ENCODE assay signal across 11 cellular contexts in the genomic region with DNA sequence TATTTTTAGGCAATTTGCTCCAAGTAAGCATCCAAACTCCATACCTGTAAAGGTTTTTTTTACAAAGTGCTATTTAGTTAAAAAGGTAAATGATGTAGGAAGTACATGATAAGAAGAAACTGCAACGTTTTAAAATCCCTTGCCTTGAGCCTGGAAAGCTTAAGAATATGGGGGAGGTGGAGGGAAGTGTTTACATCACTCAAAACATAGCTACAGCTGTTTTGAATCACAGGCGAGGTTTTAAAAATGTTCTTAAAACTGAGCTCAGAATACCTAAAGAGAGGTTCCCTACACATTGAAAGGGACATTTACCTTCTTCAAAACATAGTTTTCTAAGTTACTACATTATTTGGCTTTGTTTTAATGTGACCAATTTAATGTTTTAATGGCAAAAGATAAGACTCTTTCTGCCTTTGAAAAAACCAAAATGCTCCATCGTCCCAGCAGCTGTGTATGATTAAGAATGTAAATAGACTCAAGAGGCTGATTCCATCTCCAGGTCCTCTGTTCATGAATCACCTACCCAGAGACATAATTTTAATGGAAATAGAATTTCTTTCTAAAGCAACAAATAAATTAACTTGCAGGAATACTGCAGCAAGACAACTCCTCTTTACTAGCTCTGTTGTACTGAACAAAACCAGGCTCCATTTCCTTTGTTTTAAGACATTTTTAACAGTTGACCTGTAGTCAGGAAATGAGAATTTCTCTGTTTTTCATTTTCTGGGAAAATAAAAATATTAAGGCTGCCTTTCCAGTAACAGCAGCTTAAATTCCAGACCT. TPM values are rescaled to one million over a fixed set of nuclear protein-coding genes. Genes with fewer than 3 reads are reported as not detected.
A peak's percentile ranks its signal among the peaks of the same experiment; 100 is the strongest.
DNase-seq lines count a peak whose midpoint lies in the region; ATAC-seq and TF ChIP-seq lines count a peak whose summit lies in the region.
"Had no signal": no experiment of that assay in that cellular context is flagged by ENCODE, and none has a peak within 500 bp of the region (broad histone marks: within the 10 kb centered on the region; RNA-seq: fewer than 3 reads in every experiment).

No MANE protein-coding gene starts in this region.

- no peak for TF ChIP-seq POLR2A in tibial nerve (IDR thresholded peaks at IDR 0.05)

- DNase-seq in activated naive CD4-positive, alpha-beta T cell treated with anti-CD3 and anti-CD28 coated beads for 36 hours = no peak
- DNase-seq in hepatic stellate cell (ENCODE audit: low spot score) (peak; percentile 38), tibial nerve (ENCODE audit: low spot score in 2 of 2) (no peak)
- DNase-seq in central memory CD4-positive, alpha-beta T cell = no peak
- no peak for DNase-seq in effector memory CD4-positive, alpha-beta T cell
- DNase-seq: CD4-positive, alpha-beta memory T cell had no signal

- H3K27ac ChIP-seq in tibial nerve = peak overlapping the region in 3 of 4 donors; percentile 30 to 65 (median 59)
- no peak overlapping the region for H3K27ac ChIP-seq in effector memory CD4-positive, alpha-beta T cell (ENCODE audit: insufficient read depth, low read length, poor library complexity, severe bottlenecking)

- no peaks in the 10 kb centered on the region for H3K36me3 ChIP-seq in tibial nerve
- H3K36me3 ChIP-seq in effector memory CD4-positive, alpha-beta T cell (ENCODE audit: control insufficient read depth, insufficient read depth, low read length) = no peaks in the 10 kb centered on the region

- CTCF ChIA-PET in activated naive CD4-positive, alpha-beta T cell treated with anti-CD3 and anti-CD28 coated beads for 36 hours (lab: Charles Lee) = interaction anchor here (0.6 to 1.8 kb wide), 6 partner anchors 35 to 883 kb away, joined by 3 to 9 read pairs (median 4); no protein-coding TSS in a partner anchor

- H3K9me3 ChIP-seq in tibial nerve = peaks cover 0 to under 1% (median 0%) of the 10 kb centered on the region in 4 donors
- H3K9me3 ChIP-seq in effector memory CD4-positive, alpha-beta T cell (ENCODE audit: control insufficient read depth, low read length) = no peaks in the 10 kb centered on the region

- H3K27me3 Mint-ChIP-seq in activated naive CD4-positive, alpha-beta T cell treated with anti-CD3 and anti-CD28 coated beads, Interleukin-2, amount 50 U/mL, for 24 hours = no peaks in the 10 kb centered on the region
- H3K27me3 Mint-ChIP-seq in activated naive CD4-positive, alpha-beta T cell treated with anti-CD3 and anti-CD28 coated beads for 36 hours (ENCODE audit: low read depth) = no peaks in the 10 kb centered on the region
- H3K27me3 Mint-ChIP-seq in activated naive CD8-positive, alpha-beta T cell = no peaks in the 10 kb centered on the region
- H3K27me3 Mint-ChIP-seq: CD4-positive, alpha-beta memory T cell; natural killer cell treated with Interleukin-12 subunit alpha and Interleukin-12 subunit beta and Interleukin-15 and Interleukin-18, amount 100 ng/mL, for 72 hours; stimulated activated memory B cell treated with anti-CD40 and anti-IgM and Interleukin-4, amounts not matched to agents 10 μg/mL and 1 μg/mL and 100 μg/mL, for 72 hours had no signal

- H3K27ac Mint-ChIP-seq in activated naive CD4-positive, alpha-beta T cell treated with anti-CD3 and anti-CD28 coated beads, Interleukin-2, amount 50 U/mL, for 24 hours = peak overlapping the region; percentile 19
- H3K27ac Mint-ChIP-seq in activated naive CD4-positive, alpha-beta T cell treated with anti-CD3 and anti-CD28 coated beads for 36 hours = no peak overlapping the region
- H3K27ac Mint-ChIP-seq in activated naive CD8-positive, alpha-beta T cell = peak overlapping the region; percentile 58
- H3K27ac Mint-ChIP-seq: natural killer cell treated with Interleukin-12 subunit alpha and Interleukin-12 subunit beta and Interleukin-15 and Interleukin-18, amount 100 ng/mL, for 72 hours; stimulated activated memory B cell treated with anti-CD40 and anti-IgM and Interleukin-4, amounts not matched to agents 10 μg/mL and 1 μg/mL and 100 μg/mL, for 72 hours had no signal

- intact Hi-C loops in activated naive CD4-positive, alpha-beta T cell treated with anti-CD3 and anti-CD28 coated beads for 36 hours (cut with micrococcal nuclease) = loop anchor here (2.0 to 5.0 kb wide), 2 partner anchors 45 to 105 kb away; no protein-coding TSS in a partner anchor

- H3K36me3 Mint-ChIP-seq in activated naive CD4-positive, alpha-beta T cell treated with anti-CD3 and anti-CD28 coated beads, Interleukin-2, amount 50 U/mL, for 24 hours = no peaks in the 10 kb centered on the region
- no peaks in the 10 kb centered on the region for H3K36me3 Mint-ChIP-seq in activated naive CD4-positive, alpha-beta T cell treated with anti-CD3 and anti-CD28 coated beads for 36 hours (ENCODE audit: low read depth)
- H3K36me3 Mint-ChIP-seq in activated naive CD8-positive, alpha-beta T cell = peaks cover 3% of the 10 kb centered on the region
- H3K36me3 Mint-ChIP-seq: CD4-positive, alpha-beta memory T cell; natural killer cell treated with Interleukin-12 subunit alpha and Interleukin-12 subunit beta and Interleukin-15 and Interleukin-18, amount 100 ng/mL, for 72 hours; stimulated activated memory B cell treated with anti-CD40 and anti-IgM and Interleukin-4, amounts not matched to agents 10 μg/mL and 1 μg/mL and 100 μg/mL, for 72 hours had no signal

- no peak overlapping the region for H3K4me3 ChIP-seq in tibial nerve
- no peak overlapping the region for H3K4me3 ChIP-seq in effector memory CD4-positive, alpha-beta T cell (ENCODE audit: insufficient read depth, low read depth, low read length, poor library complexity, severe bottlenecking)

- 14 to 22% methylated on average over 3 of the region's 3 CpGs for WGBS in tibial nerve, 2 donors

- no peaks in the 10 kb centered on the region for H3K9me3 Mint-ChIP-seq in activated naive CD4-positive, alpha-beta T cell treated with anti-CD3 and anti-CD28 coated beads, Interleukin-2, amount 50 U/mL, for 24 hours
- no peaks in the 10 kb centered on the region for H3K9me3 Mint-ChIP-seq in activated naive CD4-positive, alpha-beta T cell treated with anti-CD3 and anti-CD28 coated beads for 36 hours
- no peaks in the 10 kb centered on the region for H3K9me3 Mint-ChIP-seq in activated naive CD8-positive, alpha-beta T cell (ENCODE audit: low read depth)
- H3K9me3 Mint-ChIP-seq: CD4-positive, alpha-beta memory T cell; natural killer cell treated with Interleukin-12 subunit alpha and Interleukin-12 subunit beta and Interleukin-15 and Interleukin-18, amount 100 ng/mL, for 72 hours; stimulated activated memory B cell treated with anti-CD40 and anti-IgM and Interleukin-4, amounts not matched to agents 10 μg/mL and 1 μg/mL and 100 μg/mL, for 72 hours had no signal

- peaks cover 0 to 27% (median 0%) of the 10 kb centered on the region in 4 donors for H3K4me1 ChIP-seq in tibial nerve
- no peaks in the 10 kb centered on the region for H3K4me1 ChIP-seq in effector memory CD4-positive, alpha-beta T cell (ENCODE audit: control insufficient read depth, insufficient read depth, low read length, poor library complexity, severe bottlenecking)

- no peak for TF ChIP-seq CTCF in tibial nerve (IDR thresholded peaks at IDR 0.05)

- ATAC-seq in HG03196 (IDR thresholded peaks at IDR 0.05; ENCODE audit: unreplicated experiment) = no peak
- ATAC-seq: natural killer cell treated with Interleukin-12 subunit alpha and Interleukin-12 subunit beta and Interleukin-15 and Interleukin-18, amount 100 ng/mL, for 72 hours; stimulated activated memory B cell treated with anti-CD40 and anti-IgM and Interleukin-4, amounts not matched to agents 10 μg/mL and 1 μg/mL and 100 μg/mL, for 72 hours had no signal

- TF ChIP-seq EP300 in tibial nerve (IDR thresholded peaks at IDR 0.05) = no peak

- no peak overlapping the region for H3K4me3 Mint-ChIP-seq in activated naive CD4-positive, alpha-beta T cell treated with anti-CD3 and anti-CD28 coated beads, Interleukin-2, amount 50 U/mL, for 24 hours
- no peak overlapping the region for H3K4me3 Mint-ChIP-seq in activated naive CD4-positive, alpha-beta T cell treated with anti-CD3 and anti-CD28 coated beads for 36 hours
- no peak overlapping the region for H3K4me3 Mint-ChIP-seq in activated naive CD8-positive, alpha-beta T cell
- H3K4me3 Mint-ChIP-seq: natural killer cell treated with Interleukin-12 subunit alpha and Interleukin-12 subunit beta and Interleukin-15 and Interleukin-18, amount 100 ng/mL, for 72 hours; stimulated activated memory B cell treated with anti-CD40 and anti-IgM and Interleukin-4, amounts not matched to agents 10 μg/mL and 1 μg/mL and 100 μg/mL, for 72 hours had no signal

- H3K27me3 ChIP-seq in tibial nerve = no peaks in the 10 kb centered on the region
- no peaks in the 10 kb centered on the region for H3K27me3 ChIP-seq in effector memory CD4-positive, alpha-beta T cell (replicated peaks; ENCODE audit: control insufficient read depth, insufficient read depth, low read length, poor library complexity, severe bottlenecking)

- peaks cover 40% of the 10 kb centered on the region for H3K4me1 Mint-ChIP-seq in activated naive CD4-positive, alpha-beta T cell treated with anti-CD3 and anti-CD28 coated beads, Interleukin-2, amount 50 U/mL, for 24 hours
- H3K4me1 Mint-ChIP-seq in activated naive CD4-positive, alpha-beta T cell treated with anti-CD3 and anti-CD28 coated beads for 36 hours (ENCODE audit: low read depth) = peaks cover 29% of the 10 kb centered on the region
- H3K4me1 Mint-ChIP-seq in activated naive CD8-positive, alpha-beta T cell (ENCODE audit: low read depth) = peaks cover 43% of the 10 kb centered on the region
- H3K4me1 Mint-ChIP-seq: stimulated activated memory B cell treated with anti-CD40 and anti-IgM and Interleukin-4, amounts not matched to agents 10 μg/mL and 1 μg/mL and 100 μg/mL, for 72 hours had no signal

RNA-seq across cellular contexts. Expression of gene WDR75, which starts 33.9 kb away (rescaled TPM):
- 10 to 100 TPM; 69.7 to 72.7 TPM for total RNA-seq in activated naive CD4-positive, alpha-beta T cell treated with anti-CD3 and anti-CD28 coated beads for 36 hours
- total RNA-seq in tibial nerve = 10 to 100 TPM; 24.1 to 46.0 (median 37.5) TPM
